Comparison of ENCODE assay signal across 7 cellular contexts in genomic region chr6:38034269-38034914, GRCh38.
DNase-seq lines count a peak whose midpoint lies in the region; ATAC-seq and TF ChIP-seq lines count a peak whose summit lies in the region.

No MANE protein-coding gene starts in this region.

- ATAC-seq in HG03039 (IDR thresholded peaks at IDR 0.05; ENCODE audit: unreplicated experiment) (no peak), HG03025 (IDR thresholded peaks at IDR 0.05; ENCODE audit: low FRiP score, unreplicated experiment) (no peak)

- TF ChIP-seq CTCF in GM12873 (IDR thresholded peaks at IDR 0.05; ENCODE audit: insufficient read depth, low read depth, low read length, missing control alignments) (peak; percentile 58), esophagus squamous epithelium (IDR thresholded peaks at IDR 0.05) (peak in 4 of 6 experiments; percentile 29 to 55 (median 38))

- 33 to 68% methylated on average over 1 of the region's 1 CpG for WGBS in esophagus squamous epithelium, 2 donors

- DNase-seq in NCI-H69 (lab: John Stamatoyannopoulos, UW) (peak; percentile 66), esophagus squamous epithelium (lab: John Stamatoyannopoulos, UW) (no peak), renal cortical epithelial cell (ENCODE audit: low read depth) (peak; percentile 52)
- no peak for DNase-seq in central memory CD4-positive, alpha-beta T cell

- no peaks in the 10 kb centered on the region for H3K27me3 ChIP-seq in esophagus squamous epithelium

- H3K4me1 ChIP-seq in esophagus squamous epithelium = peaks cover 0 to 40% (median 11%) of the 10 kb centered on the region in 3 donors

- H3K9me3 ChIP-seq in esophagus squamous epithelium = no peaks in the 10 kb centered on the region

- no peaks in the 10 kb centered on the region for H3K36me3 ChIP-seq in esophagus squamous epithelium

- no peak overlapping the region for H3K4me3 ChIP-seq in esophagus squamous epithelium

- H3K27ac ChIP-seq in esophagus squamous epithelium = no peak overlapping the region

- intact Hi-C loops in esophagus squamous epithelium (cut with DNase I) = no loop called here

- no peak for TF ChIP-seq POLR2A in esophagus squamous epithelium (IDR thresholded peaks at IDR 0.05)

Comparison
In these comparisons a context has a peak if more than half of its experiments do, and no peak if none do; other contexts are left out.
1. DNase-seq: peak in NCI-H69 (single experiment) and renal cortical epithelial cell (single experiment); none in esophagus squamous epithelium (single experiment) and central memory CD4-positive, alpha-beta T cell (single experiment).